In the genomic region with DNA sequence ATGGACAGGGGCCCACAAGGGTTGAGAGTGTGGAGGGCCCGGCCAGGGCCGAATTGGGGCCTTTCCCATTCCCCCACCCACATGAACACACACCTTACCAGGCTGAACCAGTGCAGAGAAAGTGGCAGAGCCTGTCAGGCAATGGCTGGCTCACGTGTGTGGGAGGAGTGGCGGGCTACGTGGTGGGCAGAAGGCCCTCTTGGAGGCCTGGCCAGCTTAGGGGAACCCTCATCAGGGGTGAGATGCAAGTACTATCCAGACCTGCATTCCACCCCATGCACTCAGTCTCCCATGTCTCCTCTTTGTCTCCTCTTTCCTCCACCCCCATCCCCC, we compare ENCODE assay signal across 8 cellular contexts. TPM values are rescaled to one million over a fixed set of nuclear protein-coding genes. Genes with fewer than 3 reads are reported as not detected.
DNase-seq lines count a peak whose midpoint lies in the region; ATAC-seq, FAIRE-seq and TF ChIP-seq lines count a peak whose summit lies in the region.

No MANE protein-coding gene starts in this region.

- no peaks in the 10 kb centered on the region for H3K9me3 ChIP-seq in HUES48 (ENCODE audit: control insufficient read depth, insufficient read depth, low read length)
- no peaks in the 10 kb centered on the region for H3K9me3 ChIP-seq in HepG2 (ENCODE audit: low read length)
- H3K9me3 ChIP-seq in tibial artery, result peaks cover 0 to 6% (median 0%) of the 10 kb centered on the region in 3 donors

- peak overlapping the region; percentile 73 for H3K4me2 ChIP-seq in HepG2 (ENCODE audit: low read depth, low read length)

- H3K4me1 ChIP-seq in HUES48 (ENCODE audit: control insufficient read depth, insufficient read depth, low read length) (no peaks in the 10 kb centered on the region), HepG2 (ENCODE audit: insufficient read depth, low read length) (0 out of 2 replicates have a peak, but pooled peaks cover 7% of the 10 kb centered on the region), tibial artery (peaks cover 0 to 24% (median 3%) of the 10 kb centered on the region in 4 donors)

- POLR2A ChIA-PET in HepG2 (lab: Yijun Ruan, JAX), result no interaction called here

- in situ Hi-C loops in HepG2 (cut with HindIII; ENCODE audit: extremely low pct_ligation_motif_present, low pct_unique_long_range_greater_than_20kb), result no loop called here

- intact Hi-C loops in HepG2 (cut with micrococcal nuclease; ENCODE audit: unreplicated experiment), result loop anchor here (5.0 kb wide), 1 partner anchor 101 kb away; a partner anchor contains a TSS
- intact Hi-C loops in tibial artery (cut with DNase I; ENCODE audit: low total_unique reads), result no loop called here

- ATAC-seq in HepG2 (peak; percentile 68), HG03457 (IDR thresholded peaks at IDR 0.05; ENCODE audit: unreplicated experiment) (no peak)

- no peak overlapping the region for H3K27ac ChIP-seq in HUES48 (ENCODE audit: low read depth, low read length)
- H3K27ac ChIP-seq in HepG2 (ENCODE audit: extremely low read length, insufficient read depth, low read length), result peak overlapping the region; percentile 43
- peak overlapping the region; percentile 90 to 94 for H3K27ac ChIP-seq in tibial artery

- no peak for TF ChIP-seq EP300 in HepG2 (IDR thresholded peaks at IDR 0.05; ENCODE audit: low read depth in 2 of 2, low read length in 2 of 2)
- TF ChIP-seq EP300 in HepG2 (CRISPR knock-in tag; IDR thresholded peaks at IDR 0.05; ENCODE audit: borderline replicate concordance), result no peak

- no peak overlapping the region for H2AFZ ChIP-seq in HepG2 (ENCODE audit: low read length)

- TF ChIP-seq POLR2A in HepG2 (IDR thresholded peaks at IDR 0.05; ENCODE audit: insufficient read depth in 1 of 2, low read depth in 2 of 2, low read length in 2 of 2), result no peak

- H3K79me2 ChIP-seq in HepG2 (ENCODE audit: insufficient read depth, low read length), result peaks cover 3% of the 10 kb centered on the region

- H3K36me3 ChIP-seq in HUES48 (ENCODE audit: control insufficient read depth, insufficient read depth, low read length), result peaks cover 13% of the 10 kb centered on the region
- no peaks in the 10 kb centered on the region for H3K36me3 ChIP-seq in bronchial epithelial cell (ENCODE audit: control insufficient read depth, insufficient read depth, low read length)
- no peaks in the 10 kb centered on the region for H3K36me3 ChIP-seq in HepG2 (replicated peaks in 1 of 2; ENCODE audit: control insufficient read depth in 1 of 2, insufficient read depth in 2 of 2, low read length in 2 of 2)
- H3K36me3 ChIP-seq in tibial artery, result peaks cover 0 to 4% (median 0%) of the 10 kb centered on the region in 3 donors

- no peak for TF ChIP-seq RAD21 in HepG2 (CRISPR knock-in tag; IDR thresholded peaks at IDR 0.05)

- TF ChIP-seq CTCF in GM12875 (IDR thresholded peaks at IDR 0.05; ENCODE audit: borderline replicate concordance, insufficient read depth, low read depth, low read length) (no peak), bronchial epithelial cell (IDR thresholded peaks at IDR 0.05; ENCODE audit: insufficient read depth, low read length, severe bottlenecking) (no peak), HepG2 (CRISPR knock-in tag; IDR thresholded peaks at IDR 0.05) (no peak), tibial artery (IDR thresholded peaks at IDR 0.05) (no peak)

- DNase-seq in bronchial epithelial cell (ENCODE audit: low read depth) (no peak), HepG2 (ENCODE audit: low spot score) (no peak), tibial artery (no peak), superior temporal gyrus (ENCODE audit: extremely low spot score) (no peak), urothelium cell line (ENCODE audit: low spot score) (no peak)

- H3K4me3 ChIP-seq in GM12875 (ENCODE audit: low read depth, low read length), result peak overlapping the region; percentile 72
- H3K4me3 ChIP-seq in HUES48 (ENCODE audit: low read depth, low read length), result peak overlapping the region; percentile 89
- H3K4me3 ChIP-seq in bronchial epithelial cell (ENCODE audit: low read depth, low read length), result peak overlapping the region; percentile 68
- H3K4me3 ChIP-seq in HepG2 (replicated peaks in 1 of 3; ENCODE audit: insufficient read depth in 1 of 3, low read depth in 2 of 3, low read length in 3 of 3), result peak overlapping the region; percentile 64 to 85 (median 81); a peak in 5 of 6 replicates
- peak overlapping the region; percentile 72 to 78 for H3K4me3 ChIP-seq in tibial artery

- BruUV-seq in HepG2 (replicated peaks; lab: Mats Ljungman, UMichigan), result no TSS peak

- no CpG with 5 or more reads among the region's 5 CpGs for WGBS in HepG2 (ENCODE audit: low lambda C conversion rate)

- H3K27me3 ChIP-seq in HUES48 (ENCODE audit: control insufficient read depth, insufficient read depth, low read length) (peaks cover 6% of the 10 kb centered on the region), bronchial epithelial cell (ENCODE audit: control insufficient read depth, insufficient read depth, low read length) (no peaks in the 10 kb centered on the region), HepG2 (ENCODE audit: control insufficient read depth in 1 of 2, insufficient read depth in 2 of 2, low read length in 2 of 2) (no peaks in the 10 kb centered on the region), tibial artery (no peaks in the 10 kb centered on the region)

- FAIRE-seq in bronchial epithelial cell (lab: Jason Lieb, UNC) (no peak), HepG2 (lab: Jason Lieb, UNC) (no peak), urothelium cell line (lab: Jason Lieb, UNC) (no peak)

- CTCF ChIA-PET in HepG2 (lab: Yijun Ruan, JAX; ENCODE audit: low intra/inter-chr PET ratio, low total read pairs), result no interaction called here

- peak overlapping the region; percentile 69; the same call in 1 of the 2 replicates for H3K9ac ChIP-seq in HUES48 (ENCODE audit: low read depth, low read length)
- H3K9ac ChIP-seq in HepG2 (ENCODE audit: insufficient read depth, low read depth, low read length), result peak overlapping the region; percentile 69

- no peaks in the 10 kb centered on the region for H4K20me1 ChIP-seq in HepG2 (ENCODE audit: insufficient read depth, low read length)

RNA-seq across cellular contexts. Expression of a gene that starts 1.0 kb away (rescaled TPM):
- 23.4 and 43.9 TPM in 2 replicates for total RNA-seq in bronchial epithelial cell
- total RNA-seq in HepG2 (2016; rRNA removed; fragmentation: Illumina TruSeq; extraction: Trizol), result 31.0 and 36.1 TPM in 2 replicates
- 13.0 and 14.9 TPM in 2 replicates for total RNA-seq in HepG2 (2016; cell fraction: cytosol; rRNA removed; fragmentation: Illumina TruSeq; extraction: Trizol; ENCODE audit: low read depth)
- total RNA-seq in HepG2 (2016; cell fraction: insoluble cytoplasmic fraction; rRNA removed; fragmentation: Illumina TruSeq; extraction: Trizol), result 31.3 and 40.7 TPM in 2 replicates
- total RNA-seq in HepG2 (2016; cell fraction: membrane; rRNA removed; fragmentation: Illumina TruSeq; extraction: Trizol), result 13.2 and 13.9 TPM in 2 replicates
- total RNA-seq in HepG2 (2016; cell fraction: nucleus; rRNA removed; fragmentation: Illumina TruSeq; extraction: Trizol), result 14.6 TPM in 2 replicates
- polyA plus RNA-seq in HepG2 (2011; rRNA removed), result 12.6 and 13.3 TPM in 2 replicates
- polyA plus RNA-seq in HepG2 (2011; cell fraction: cytosol; rRNA removed), result 6.5 and 10.6 TPM in 2 replicates
- polyA plus RNA-seq in HepG2 (2011; cell fraction: nucleus; rRNA removed), result 8.1 and 10.6 TPM in 2 replicates
- 36.2 and 51.2 TPM in 2 replicates for polyA plus RNA-seq in HepG2 (2012)
- polyA plus RNA-seq in HepG2 (2016; cell fraction: cytosol; fragmentation: Illumina TruSeq; extraction: Trizol; ENCODE audit: low read depth), result 10.2 and 12.2 TPM in 2 replicates
- 66.3 and 74.1 TPM in 2 replicates for polyA plus RNA-seq in HepG2 (2016; cell fraction: insoluble cytoplasmic fraction; fragmentation: Illumina TruSeq; extraction: Trizol; ENCODE audit: low read depth)
- 12.4 and 16.1 TPM in 2 replicates for polyA plus RNA-seq in HepG2 (2016; cell fraction: membrane; fragmentation: Illumina TruSeq; extraction: Trizol; ENCODE audit: low read depth)
- polyA plus RNA-seq in HepG2 (2016; cell fraction: nucleus; fragmentation: Illumina TruSeq; extraction: Trizol; ENCODE audit: insufficient read depth, low read depth), result 43.6 and 49.8 TPM in 2 replicates
- 3.5 and 13.0 TPM in 2 replicates for polyA minus RNA-seq in HepG2 (2011; rRNA and poly(A)+ RNA removed; ENCODE audit: low replicate concordance)
- polyA minus RNA-seq in HepG2 (2011; cell fraction: cytosol; rRNA and poly(A)+ RNA removed), result 5.4 and 6.7 TPM in 2 replicates
- 7.1 and 8.2 TPM in 2 replicates for polyA minus RNA-seq in HepG2 (2011; cell fraction: nucleus; rRNA and poly(A)+ RNA removed)

RNA-seq across cellular contexts. Expression of a gene that starts 21.5 kb away (rescaled TPM):
- total RNA-seq in bronchial epithelial cell (3.7 and 8.4 TPM in 2 replicates), HepG2 (2016; rRNA removed; fragmentation: Illumina TruSeq; extraction: Trizol) (0.09 TPM in 1 of 2 replicates, not detected in the other)
- not detected in 2 replicates for total RNA-seq in HepG2 (2016; cell fraction: cytosol; rRNA removed; fragmentation: Illumina TruSeq; extraction: Trizol; ENCODE audit: low read depth)
- 0.22 TPM in 1 of 2 replicates, not detected in the other for total RNA-seq in HepG2 (2016; cell fraction: insoluble cytoplasmic fraction; rRNA removed; fragmentation: Illumina TruSeq; extraction: Trizol)
- total RNA-seq in HepG2 (2016; cell fraction: membrane; rRNA removed; fragmentation: Illumina TruSeq; extraction: Trizol), result not detected in 2 replicates
- total RNA-seq in HepG2 (2016; cell fraction: nucleus; rRNA removed; fragmentation: Illumina TruSeq; extraction: Trizol), result 0.53 TPM in 1 of 2 replicates, not detected in the other
- polyA plus RNA-seq in HepG2 (2011; rRNA removed), result 0.08 and 0.12 TPM in 2 replicates
- polyA plus RNA-seq in HepG2 (2011; cell fraction: cytosol; rRNA removed), result not detected in 2 replicates
- polyA plus RNA-seq in HepG2 (2011; cell fraction: nucleus; rRNA removed), result 0.40 TPM in 1 of 2 replicates, not detected in the other
- 0.21 and 0.27 TPM in 2 replicates for polyA plus RNA-seq in HepG2 (2012)
- polyA plus RNA-seq in HepG2 (2016; cell fraction: cytosol; fragmentation: Illumina TruSeq; extraction: Trizol; ENCODE audit: low read depth), result not detected in 2 replicates
- not detected in 2 replicates for polyA plus RNA-seq in HepG2 (2016; cell fraction: insoluble cytoplasmic fraction; fragmentation: Illumina TruSeq; extraction: Trizol; ENCODE audit: low read depth)
- polyA plus RNA-seq in HepG2 (2016; cell fraction: membrane; fragmentation: Illumina TruSeq; extraction: Trizol; ENCODE audit: low read depth), result not detected in 2 replicates
- polyA plus RNA-seq in HepG2 (2016; cell fraction: nucleus; fragmentation: Illumina TruSeq; extraction: Trizol; ENCODE audit: insufficient read depth, low read depth), result 0.46 and 0.73 TPM in 2 replicates
- not detected in 2 replicates for polyA minus RNA-seq in HepG2 (2011; rRNA and poly(A)+ RNA removed; ENCODE audit: low replicate concordance)
- not detected in 2 replicates for polyA minus RNA-seq in HepG2 (2011; cell fraction: cytosol; rRNA and poly(A)+ RNA removed)
- polyA minus RNA-seq in HepG2 (2011; cell fraction: nucleus; rRNA and poly(A)+ RNA removed), result 0.37 TPM in 1 of 2 replicates, not detected in the other

RNA-seq across cellular contexts. Expression of a gene that starts 42.5 kb away (rescaled TPM):
- total RNA-seq in bronchial epithelial cell, result 10.5 and 11.3 TPM in 2 replicates
- total RNA-seq in HepG2 (2016; rRNA removed; fragmentation: Illumina TruSeq; extraction: Trizol), result 14.8 and 23.1 TPM in 2 replicates
- total RNA-seq in HepG2 (2016; cell fraction: cytosol; rRNA removed; fragmentation: Illumina TruSeq; extraction: Trizol; ENCODE audit: low read depth), result 7.1 TPM in 2 replicates
- 15.5 and 21.7 TPM in 2 replicates for total RNA-seq in HepG2 (2016; cell fraction: insoluble cytoplasmic fraction; rRNA removed; fragmentation: Illumina TruSeq; extraction: Trizol)
- 13.2 and 14.2 TPM in 2 replicates for total RNA-seq in HepG2 (2016; cell fraction: membrane; rRNA removed; fragmentation: Illumina TruSeq; extraction: Trizol)
- total RNA-seq in HepG2 (2016; cell fraction: nucleus; rRNA removed; fragmentation: Illumina TruSeq; extraction: Trizol), result 10.2 and 10.3 TPM in 2 replicates
- 9.4 and 11.2 TPM in 2 replicates for polyA plus RNA-seq in HepG2 (2011; rRNA removed)
- polyA plus RNA-seq in HepG2 (2011; cell fraction: cytosol; rRNA removed), result 8.4 and 10.8 TPM in 2 replicates
- 5.6 and 9.0 TPM in 2 replicates for polyA plus RNA-seq in HepG2 (2011; cell fraction: nucleus; rRNA removed)
- polyA plus RNA-seq in HepG2 (2012), result 11.4 and 14.8 TPM in 2 replicates
- 7.0 and 7.2 TPM in 2 replicates for polyA plus RNA-seq in HepG2 (2016; cell fraction: cytosol; fragmentation: Illumina TruSeq; extraction: Trizol; ENCODE audit: low read depth)
- polyA plus RNA-seq in HepG2 (2016; cell fraction: insoluble cytoplasmic fraction; fragmentation: Illumina TruSeq; extraction: Trizol; ENCODE audit: low read depth), result 34.4 and 35.1 TPM in 2 replicates
- polyA plus RNA-seq in HepG2 (2016; cell fraction: membrane; fragmentation: Illumina TruSeq; extraction: Trizol; ENCODE audit: low read depth), result 13.5 and 14.8 TPM in 2 replicates
- 19.1 and 20.7 TPM in 2 replicates for polyA plus RNA-seq in HepG2 (2016; cell fraction: nucleus; fragmentation: Illumina TruSeq; extraction: Trizol; ENCODE audit: insufficient read depth, low read depth)
- polyA minus RNA-seq in HepG2 (2011; rRNA and poly(A)+ RNA removed; ENCODE audit: low replicate concordance), result 2.3 and 4.0 TPM in 2 replicates
- 3.3 and 3.9 TPM in 2 replicates for polyA minus RNA-seq in HepG2 (2011; cell fraction: cytosol; rRNA and poly(A)+ RNA removed)
- 3.2 and 3.9 TPM in 2 replicates for polyA minus RNA-seq in HepG2 (2011; cell fraction: nucleus; rRNA and poly(A)+ RNA removed)
